In the genomic region with DNA sequence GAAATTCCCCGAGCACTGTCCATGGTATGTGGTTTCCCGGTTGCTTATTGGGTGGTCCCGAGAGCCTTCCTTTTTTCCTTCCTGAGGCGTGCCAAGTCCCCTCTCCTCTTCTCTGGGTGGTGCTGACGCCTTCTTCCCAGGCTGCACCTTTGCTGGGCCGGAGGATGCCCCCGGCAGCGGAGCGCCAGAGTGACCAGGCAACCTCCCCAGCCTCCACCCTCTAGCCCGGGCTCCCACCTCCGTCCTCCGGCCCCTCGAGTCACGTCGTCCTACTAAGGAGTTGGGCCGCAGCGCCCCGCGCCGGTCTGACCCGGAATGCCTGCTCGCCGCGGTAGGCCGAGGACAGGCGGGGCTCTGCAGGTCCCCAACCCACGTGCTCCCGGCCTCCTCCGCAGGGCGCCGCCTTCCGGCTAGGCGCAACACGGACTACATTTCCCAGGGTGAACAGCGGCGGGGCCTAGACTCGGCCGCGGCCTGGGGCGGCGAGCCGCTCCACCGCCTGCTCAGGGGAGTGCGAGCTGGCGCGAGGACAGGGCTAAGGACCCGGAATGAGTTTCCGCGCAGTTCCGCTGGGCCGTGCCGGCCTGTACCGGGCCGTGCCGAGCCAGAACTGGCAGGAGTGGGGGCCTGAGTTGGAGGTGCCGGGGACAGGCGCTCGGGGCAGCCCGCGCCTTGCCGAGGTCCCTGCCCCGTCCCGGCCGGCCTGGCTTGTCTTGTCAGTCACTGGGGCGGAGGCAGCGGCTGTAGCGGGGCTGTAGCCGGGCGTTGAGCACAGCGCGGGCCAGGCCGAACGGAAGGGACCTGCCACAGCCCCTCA, we compare ENCODE assay signal across 8 cellular contexts. TPM values are rescaled to one million over a fixed set of nuclear protein-coding genes. Genes with fewer than 3 reads are reported as not detected.
A peak's percentile ranks its signal among the peaks of the same experiment; 100 is the strongest.
DNase-seq lines count a peak whose midpoint lies in the region; ATAC-seq and TF ChIP-seq lines count a peak whose summit lies in the region.

A gene with protein sequence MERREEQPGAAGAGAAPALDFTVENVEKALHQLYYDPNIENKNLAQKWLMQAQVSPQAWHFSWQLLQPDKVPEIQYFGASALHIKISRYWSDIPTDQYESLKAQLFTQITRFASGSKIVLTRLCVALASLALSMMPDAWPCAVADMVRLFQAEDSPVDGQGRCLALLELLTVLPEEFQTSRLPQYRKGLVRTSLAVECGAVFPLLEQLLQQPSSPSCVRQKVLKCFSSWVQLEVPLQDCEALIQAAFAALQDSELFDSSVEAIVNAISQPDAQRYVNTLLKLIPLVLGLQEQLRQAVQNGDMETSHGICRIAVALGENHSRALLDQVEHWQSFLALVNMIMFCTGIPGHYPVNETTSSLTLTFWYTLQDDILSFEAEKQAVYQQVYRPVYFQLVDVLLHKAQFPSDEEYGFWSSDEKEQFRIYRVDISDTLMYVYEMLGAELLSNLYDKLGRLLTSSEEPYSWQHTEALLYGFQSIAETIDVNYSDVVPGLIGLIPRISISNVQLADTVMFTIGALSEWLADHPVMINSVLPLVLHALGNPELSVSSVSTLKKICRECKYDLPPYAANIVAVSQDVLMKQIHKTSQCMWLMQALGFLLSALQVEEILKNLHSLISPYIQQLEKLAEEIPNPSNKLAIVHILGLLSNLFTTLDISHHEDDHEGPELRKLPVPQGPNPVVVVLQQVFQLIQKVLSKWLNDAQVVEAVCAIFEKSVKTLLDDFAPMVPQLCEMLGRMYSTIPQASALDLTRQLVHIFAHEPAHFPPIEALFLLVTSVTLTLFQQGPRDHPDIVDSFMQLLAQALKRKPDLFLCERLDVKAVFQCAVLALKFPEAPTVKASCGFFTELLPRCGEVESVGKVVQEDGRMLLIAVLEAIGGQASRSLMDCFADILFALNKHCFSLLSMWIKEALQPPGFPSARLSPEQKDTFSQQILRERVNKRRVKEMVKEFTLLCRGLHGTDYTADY (plus strand): TSS at position 707 of the 817 bp plus-strand sequence. CDS start 651 bp downstream, outside the sequence.

- H3F3A ChIP-seq in SK-N-SH (replicated peaks; ENCODE audit: insufficient read depth) = no peaks in the 10 kb centered on the region

- WGBS in SK-N-SH (ENCODE audit: low lambda C conversion rate) = 3% methylated on average over 17 of the region's 73 CpGs

- POLR2A ChIA-PET in GM10248 (lab: Yijun Ruan, JAX) = interaction anchor here (1.6 kb wide), 1 partner anchor 296 kb away, joined by 3 read pairs; a partner anchor contains a TSS
- POLR2A ChIA-PET in SK-N-SH (lab: Yijun Ruan, JAX) = interaction anchor here (0.7 to 1.6 kb wide), 4 partner anchors 8 to 84 kb away, joined by 3 to 10 read pairs (median 4); no protein-coding TSS in a partner anchor

- H3K27me3 Mint-ChIP-seq in HFFc6 (ENCODE audit: insufficient read depth) = no peaks in the 10 kb centered on the region
- H3K27me3 Mint-ChIP-seq in activated naive CD4-positive, alpha-beta T cell treated with anti-CD3 and anti-CD28 coated beads, Interleukin-2, amount 50 U/mL, for 24 hours = no peaks in the 10 kb centered on the region

- peak; percentile 94 for ATAC-seq in thoracic aorta (ENCODE audit: insufficient number of reproducible peaks, low FRiP score, low read depth)

- DNase-seq in GM10248 (ENCODE audit: extremely low spot score) (peak; percentile 99), HFFc6 (peak; percentile 92), NAMALWA (ENCODE audit: low spot score) (peak; percentile 97), SK-N-SH (peak; percentile 98), glomerular endothelial cell (ENCODE audit: extremely low read depth, low read depth, low spot score) (peak; percentile 44), osteoblast (ENCODE audit: insufficient read length, low spot score, missing footprints) (peak; percentile 100), thoracic aorta (ENCODE audit: low spot score) (peak; percentile 78)

- H3K4me3 Mint-ChIP-seq in HFFc6 = peak within 1 kb of the TSS; percentile 92
- peak within 1 kb of the TSS; percentile 98 for H3K4me3 Mint-ChIP-seq in activated naive CD4-positive, alpha-beta T cell treated with anti-CD3 and anti-CD28 coated beads, Interleukin-2, amount 50 U/mL, for 24 hours

- peak; percentile 59 for TF ChIP-seq RAD21 in SK-N-SH (IDR thresholded peaks at IDR 0.05; ENCODE audit: low read length)

- H3K9me3 Mint-ChIP-seq in HFFc6 = no peaks in the 10 kb centered on the region
- H3K9me3 Mint-ChIP-seq in activated naive CD4-positive, alpha-beta T cell treated with anti-CD3 and anti-CD28 coated beads, Interleukin-2, amount 50 U/mL, for 24 hours = no peaks in the 10 kb centered on the region

- H3K36me3 ChIP-seq in SK-N-SH (replicated peaks in 1 of 2; ENCODE audit: control insufficient read depth in 1 of 2, insufficient read depth in 2 of 2, low read length in 1 of 2) (peaks cover 0 to 17% of the 10 kb centered on the region in 2 experiments), osteoblast (ENCODE audit: insufficient read depth, low read length) (peaks cover 11% of the 10 kb centered on the region), thoracic aorta (peaks cover 7% of the 10 kb centered on the region)

- peak; percentile 92 for TF ChIP-seq CTCF in GM10248 (IDR thresholded peaks at IDR 0.05; ENCODE audit: control extremely low read depth, extremely low read depth, low read depth, missing control alignments)
- TF ChIP-seq CTCF in HFFc6 (IDR thresholded peaks at IDR 0.05) = peak; percentile 86
- TF ChIP-seq CTCF in SK-N-SH (IDR thresholded peaks at IDR 0.05) = peak; percentile 68
- peak; percentile 50 for TF ChIP-seq CTCF in osteoblast (IDR thresholded peaks at IDR 0.05; ENCODE audit: extremely low read depth, low read depth, low read length)
- TF ChIP-seq CTCF in thoracic aorta (IDR thresholded peaks at IDR 0.05) = peak; percentile 70

- H3K79me2 ChIP-seq in SK-N-SH (ENCODE audit: insufficient read depth) = peaks cover 13% of the 10 kb centered on the region; the same call in 1 of the 2 replicates
- H3K79me2 ChIP-seq in osteoblast (ENCODE audit: insufficient read depth, low read length) = peaks cover 43% of the 10 kb centered on the region

- H3K4me1 ChIP-seq in SK-N-SH (ENCODE audit: control insufficient read depth in 1 of 2, insufficient read depth in 2 of 2, low read depth in 1 of 2, low read length in 1 of 2) (peaks cover 12 to 24% of the 10 kb centered on the region in 2 experiments), osteoblast (ENCODE audit: insufficient read depth, low read length) (peaks cover 23% of the 10 kb centered on the region), thoracic aorta (ENCODE audit: control insufficient read depth in 1 of 2, low read depth in 2 of 2) (peaks cover 21 to 39% of the 10 kb centered on the region in 2 donors)

- no peaks in the 10 kb centered on the region for H4K20me1 ChIP-seq in SK-N-SH (ENCODE audit: insufficient read depth)
- peaks cover 23% of the 10 kb centered on the region for H4K20me1 ChIP-seq in osteoblast (ENCODE audit: insufficient read depth, low read length)

- H3K4me1 Mint-ChIP-seq in HFFc6 (ENCODE audit: low read depth) = peaks cover 48% of the 10 kb centered on the region
- H3K4me1 Mint-ChIP-seq in activated naive CD4-positive, alpha-beta T cell treated with anti-CD3 and anti-CD28 coated beads, Interleukin-2, amount 50 U/mL, for 24 hours = peaks cover 61% of the 10 kb centered on the region

- H3K4me2 ChIP-seq in SK-N-SH = peak within 1 kb of the TSS; percentile 98
- peak within 1 kb of the TSS; percentile 96 for H3K4me2 ChIP-seq in osteoblast (ENCODE audit: insufficient read depth, low read length)

- no peaks in the 10 kb centered on the region for H3K9me2 ChIP-seq in SK-N-SH

- H3K9ac ChIP-seq in SK-N-SH = peak within 1 kb of the TSS; percentile 90

- H3K4me3 ChIP-seq in SK-N-SH (ENCODE audit: low read depth in 2 of 2, low read length in 1 of 2) = peak within 1 kb of the TSS; percentile 79 to 93
- H3K4me3 ChIP-seq in osteoblast (ENCODE audit: insufficient read depth, low read length) = peak within 1 kb of the TSS; percentile 96
- H3K4me3 ChIP-seq in thoracic aorta = peak within 1 kb of the TSS; percentile 89

- no peak for TF ChIP-seq EP300 in SK-N-SH (IDR thresholded peaks at IDR 0.05; ENCODE audit: borderline replicate concordance in 1 of 2, low read depth in 1 of 2, low read length in 1 of 2)

- H3K9me3 ChIP-seq in SK-N-SH (no peaks in the 10 kb centered on the region), osteoblast (ENCODE audit: low read depth, low read length) (no peaks in the 10 kb centered on the region), thoracic aorta (no peaks in the 10 kb centered on the region)

- H3K36me3 Mint-ChIP-seq in HFFc6 (ENCODE audit: low read depth) = peaks cover 13% of the 10 kb centered on the region
- peaks cover 14% of the 10 kb centered on the region for H3K36me3 Mint-ChIP-seq in activated naive CD4-positive, alpha-beta T cell treated with anti-CD3 and anti-CD28 coated beads, Interleukin-2, amount 50 U/mL, for 24 hours

- H2AFZ ChIP-seq in SK-N-SH (ENCODE audit: low read depth) (peak within 1 kb of the TSS; percentile 78), osteoblast (ENCODE audit: low read length) (peak within 1 kb of the TSS; percentile 98)

- H3K27me3 ChIP-seq in SK-N-SH (ENCODE audit: insufficient read depth) = no peaks in the 10 kb centered on the region
- H3K27me3 ChIP-seq in osteoblast (ENCODE audit: insufficient read depth, low read length) = no peaks in the 10 kb centered on the region
- no peaks in the 10 kb centered on the region for H3K27me3 ChIP-seq in thoracic aorta (replicated peaks; ENCODE audit: insufficient read depth)

- CTCF ChIA-PET in GM10248 (lab: Yijun Ruan, JAX) (interaction anchor here (0.7 to 10.1 kb wide), 22 partner anchors 9 to 419 kb away, joined by 3 to 191 read pairs (median 4); a partner anchor contains a TSS), SK-N-SH (lab: Yijun Ruan, JAX) (interaction anchor here (0.6 to 9.4 kb wide), 29 partner anchors 8 to 418 kb away, joined by 3 to 105 read pairs (median 4); a partner anchor contains a TSS)

- H3K27ac Mint-ChIP-seq in HFFc6 = peak within 1 kb of the TSS; percentile 93
- peak within 1 kb of the TSS; percentile 95 for H3K27ac Mint-ChIP-seq in activated naive CD4-positive, alpha-beta T cell treated with anti-CD3 and anti-CD28 coated beads, Interleukin-2, amount 50 U/mL, for 24 hours

- H3K27ac ChIP-seq in SK-N-SH (ENCODE audit: low read depth in 2 of 2, low read length in 1 of 2) (peak within 1 kb of the TSS; percentile 82 to 97), osteoblast (ENCODE audit: low read depth, low read length) (peak within 1 kb of the TSS; percentile 97), thoracic aorta (peak within 1 kb of the TSS; percentile 93 to 98)

TF ChIP-seq in SK-N-SH, 30 proteins besides CTCF, POLR2A, EP300 and RAD21 (continues in another document):
- peak; percentile 98 for TF ChIP-seq MXI1 (IDR thresholded peaks at IDR 0.05; ENCODE audit: low read depth, low read length)

RNA-seq across cellular contexts. Expression of the gene that starts here (rescaled TPM):
- total RNA-seq in HFFc6 (2021; fragmentation: NEBNext Ultra II Directional; extraction: Animal tissue kit (Norgen Biotek cat#: 25700)) = 10 to 100 TPM; 24.0 to 27.8 (median 25.0) TPM
- 15.5 and 16.7 TPM in 2 replicates for polyA plus RNA-seq in SK-N-SH (2012; rRNA removed)
- 6.2 and 9.5 TPM in 2 replicates for polyA plus RNA-seq in SK-N-SH (2012; cell fraction: cytosol; rRNA removed)
- 52.6 and 55.7 TPM in 2 replicates for polyA plus RNA-seq in SK-N-SH (2012; cell fraction: nucleus; rRNA removed)
- 21.2 and 27.1 TPM in 2 replicates for total RNA-seq in glomerular endothelial cell
- total RNA-seq in osteoblast = 18.6 and 20.6 TPM in 2 replicates
- total RNA-seq in thoracic aorta = 10 to 100 TPM; 22.2 to 34.3 TPM

Comparison
In these comparisons a context has a peak if more than half of its experiments do, and no peak if none do; other contexts are left out.
1. Peak in every context shown above with its lines: DNase-seq, ATAC-seq, H3K4me3 ChIP-seq and H3K27ac ChIP-seq.
2. DNase-seq: peak in every context shown above with its lines; median percentile 100 in osteoblast; 99 in GM10248; 98 in SK-N-SH; 97 in NAMALWA; 92 in HFFc6; 78 in thoracic aorta; 44 in glomerular endothelial cell.